In the genomic region with DNA sequence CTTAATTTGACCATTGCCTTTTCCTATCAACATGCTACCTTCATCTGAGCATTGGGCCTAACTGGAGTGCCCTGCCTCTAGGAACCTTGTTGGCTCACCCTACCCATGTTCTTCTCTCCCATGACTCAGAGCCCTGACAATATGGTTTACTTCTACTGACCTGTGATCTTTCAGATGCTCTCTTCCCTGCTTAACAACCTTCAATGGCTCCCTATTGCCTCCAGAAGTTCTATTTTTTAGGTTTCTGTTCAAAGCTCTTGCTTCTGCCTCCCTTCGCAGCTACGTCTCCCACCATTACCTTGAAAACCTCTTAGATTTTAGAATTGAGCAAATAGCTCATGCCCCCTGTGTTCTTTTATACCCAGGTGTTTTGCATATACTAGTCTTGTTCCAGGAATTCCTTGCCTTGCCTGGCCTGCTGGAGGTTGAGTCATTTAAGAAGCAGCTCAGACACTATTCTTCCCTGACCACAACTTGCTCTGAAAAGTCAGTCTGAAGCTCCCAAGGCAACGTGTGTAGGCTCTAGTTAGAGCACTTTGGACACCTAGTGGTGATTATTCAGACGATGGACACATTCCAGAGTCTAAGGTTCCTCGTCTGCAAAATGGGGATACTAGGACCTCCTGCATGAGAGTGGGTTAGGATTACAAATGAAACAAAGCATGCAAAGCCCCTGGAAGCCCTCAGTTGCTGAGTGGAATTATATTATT, we compare ENCODE assay signal across 9 cellular contexts.
DNase-seq lines count a peak whose midpoint lies in the region; ATAC-seq and TF ChIP-seq lines count a peak whose summit lies in the region.
"Had no signal": no experiment of that assay in that cellular context is flagged by ENCODE, and none has a peak within 500 bp of the region (broad histone marks: within the 10 kb centered on the region; RNA-seq: fewer than 3 reads in every experiment).

No MANE protein-coding gene starts in this region.

- H3K4me1 ChIP-seq in right lobe of liver (no peaks in the 10 kb centered on the region), GM23338 (ENCODE audit: insufficient read depth) (no peaks in the 10 kb centered on the region)

- H4K20me1 ChIP-seq in GM23338 (replicated peaks; ENCODE audit: insufficient read depth) = no peaks in the 10 kb centered on the region

- DNase-seq in AG09319 (ENCODE audit: extremely low read depth, low read depth) (peak; percentile 7), HT-29 (ENCODE audit: low spot score) (peak; percentile 51), astrocyte of the hippocampus (ENCODE audit: low read depth, low spot score) (peak; percentile 88), right lobe of liver (no peak), GM23338 (ENCODE audit: low spot score) (no peak), NCI-H2171 (lab: John Stamatoyannopoulos, UW) (no peak)
- DNase-seq in effector CD8-positive, alpha-beta T cell (lab: John Stamatoyannopoulos, UW) = no peak
- no peak for DNase-seq in activated CD4-positive, alpha-beta T cell treated with anti-CD3 and anti-CD28 coated beads for 1 hour
- DNase-seq: DMS79 had no signal

- H3K4me1 Mint-ChIP-seq in GM23338 = no peaks in the 10 kb centered on the region

- no peak overlapping the region for H3K4me2 ChIP-seq in GM23338

- no peak overlapping the region for H2AFZ ChIP-seq in GM23338

- no peak overlapping the region for H3K27ac Mint-ChIP-seq in GM23338

- no peaks in the 10 kb centered on the region for H3K9me3 ChIP-seq in right lobe of liver

- H3K27me3 ChIP-seq in right lobe of liver = no peaks in the 10 kb centered on the region
- no peaks in the 10 kb centered on the region for H3K27me3 ChIP-seq in GM23338 (ENCODE audit: insufficient read depth)

- H3K9me2 ChIP-seq in GM23338 (ENCODE audit: insufficient read depth) = no peaks in the 10 kb centered on the region

- no peaks in the 10 kb centered on the region for H3K79me2 ChIP-seq in GM23338 (replicated peaks; ENCODE audit: insufficient read depth)

- ATAC-seq in right lobe of liver (peak; percentile 51 to 75 (median 66)), GM23338 (no peak)

- no peaks in the 10 kb centered on the region; the same call in 2 of the 3 replicates for H3K9me3 Mint-ChIP-seq in GM23338

- H3K4me3 Mint-ChIP-seq in GM23338 = no peak overlapping the region

- 40% methylated on average over 5 of the region's 5 CpGs for WGBS in right lobe of liver (ENCODE audit: insufficient coverage, low coverage, low lambda C conversion rate, missing lambda C conversion rate)

- H3K36me3 ChIP-seq in right lobe of liver (no peaks in the 10 kb centered on the region), GM23338 (ENCODE audit: insufficient read depth) (no peaks in the 10 kb centered on the region)

- TF ChIP-seq POLR2A in right lobe of liver (IDR thresholded peaks at IDR 0.05) = no peak

- H3K4me3 ChIP-seq in right lobe of liver (no peak overlapping the region), GM23338 (no peak overlapping the region)

- peaks cover 5% of the 10 kb centered on the region for H3K27me3 Mint-ChIP-seq in GM23338 (ENCODE audit: insufficient read depth, low read depth, poor library complexity)

- TF ChIP-seq CTCF in AG09319 (IDR thresholded peaks at IDR 0.05; ENCODE audit: low read depth, low read length) (no peak), right lobe of liver (IDR thresholded peaks at IDR 0.05) (peak; percentile 24 to 43 (median 28)), GM23338 (conservative IDR thresholded peaks at IDR 0.05; ENCODE audit: low read depth in 2 of 2) (0 out of 4 replicates have a peak, but pooled peaks of 1 of the 2 experiments have one; percentile 19)

- H3K36me3 Mint-ChIP-seq in GM23338 (ENCODE audit: low read depth) = no peaks in the 10 kb centered on the region

- H3F3A ChIP-seq in GM23338 (replicated peaks; ENCODE audit: low read depth) = no peaks in the 10 kb centered on the region

- intact Hi-C loops in right lobe of liver (cut with DNase I) = no loop called here

- H3K27ac ChIP-seq in right lobe of liver = no peak overlapping the region
- no peak overlapping the region for H3K27ac ChIP-seq in GM23338 (ENCODE audit: low read depth)

TF ChIP-seq in GM23338, 12 proteins besides CTCF, POLR2A, EP300 and RAD21 (continues in another document):
- TF ChIP-seq ZNF331 (CRISPR knock-in tag; IDR thresholded peaks at IDR 0.05; ENCODE audit: low read depth) (no peak), CREB1 (CRISPR knock-in tag; IDR thresholded peaks at IDR 0.05; ENCODE audit: low read depth) (no peak), EZH2phosphoT487 (IDR thresholded peaks at IDR 0.05; ENCODE audit: unreplicated experiment) (no peak), JUNB (IDR thresholded peaks at IDR 0.05; ENCODE audit: unreplicated experiment) (no peak), STAT1 (IDR thresholded peaks at IDR 0.05; ENCODE audit: unreplicated experiment) (no peak), EZH2 (IDR thresholded peaks at IDR 0.05; ENCODE audit: low read depth, unreplicated experiment) (no peak)
- TF ChIP-seq, protein P1, sequence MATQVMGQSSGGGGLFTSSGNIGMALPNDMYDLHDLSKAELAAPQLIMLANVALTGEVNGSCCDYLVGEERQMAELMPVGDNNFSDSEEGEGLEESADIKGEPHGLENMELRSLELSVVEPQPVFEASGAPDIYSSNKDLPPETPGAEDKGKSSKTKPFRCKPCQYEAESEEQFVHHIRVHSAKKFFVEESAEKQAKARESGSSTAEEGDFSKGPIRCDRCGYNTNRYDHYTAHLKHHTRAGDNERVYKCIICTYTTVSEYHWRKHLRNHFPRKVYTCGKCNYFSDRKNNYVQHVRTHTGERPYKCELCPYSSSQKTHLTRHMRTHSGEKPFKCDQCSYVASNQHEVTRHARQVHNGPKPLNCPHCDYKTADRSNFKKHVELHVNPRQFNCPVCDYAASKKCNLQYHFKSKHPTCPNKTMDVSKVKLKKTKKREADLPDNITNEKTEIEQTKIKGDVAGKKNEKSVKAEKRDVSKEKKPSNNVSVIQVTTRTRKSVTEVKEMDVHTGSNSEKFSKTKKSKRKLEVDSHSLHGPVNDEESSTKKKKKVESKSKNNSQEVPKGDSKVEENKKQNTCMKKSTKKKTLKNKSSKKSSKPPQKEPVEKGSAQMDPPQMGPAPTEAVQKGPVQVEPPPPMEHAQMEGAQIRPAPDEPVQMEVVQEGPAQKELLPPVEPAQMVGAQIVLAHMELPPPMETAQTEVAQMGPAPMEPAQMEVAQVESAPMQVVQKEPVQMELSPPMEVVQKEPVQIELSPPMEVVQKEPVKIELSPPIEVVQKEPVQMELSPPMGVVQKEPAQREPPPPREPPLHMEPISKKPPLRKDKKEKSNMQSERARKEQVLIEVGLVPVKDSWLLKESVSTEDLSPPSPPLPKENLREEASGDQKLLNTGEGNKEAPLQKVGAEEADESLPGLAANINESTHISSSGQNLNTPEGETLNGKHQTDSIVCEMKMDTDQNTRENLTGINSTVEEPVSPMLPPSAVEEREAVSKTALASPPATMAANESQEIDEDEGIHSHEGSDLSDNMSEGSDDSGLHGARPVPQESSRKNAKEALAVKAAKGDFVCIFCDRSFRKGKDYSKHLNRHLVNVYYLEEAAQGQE (IDR thresholded peaks at IDR 0.05; ENCODE audit: unreplicated experiment) = no peak

Comparison
In these comparisons a context has a peak if more than half of its experiments do, and no peak if none do; other contexts are left out.
1. DNase-seq: peak in AG09319 (single experiment), HT-29 (single experiment) and astrocyte of the hippocampus (single experiment); none in right lobe of liver (0 of 3), effector CD8-positive, alpha-beta T cell (single experiment), GM23338 (single experiment), activated CD4-positive, alpha-beta T cell treated with anti-CD3 and anti-CD28 coated beads for 1 hour (single experiment) and NCI-H2171 (single experiment).